In genomic region chr4:109185951-109186350, GRCh38 we compare ENCODE assay signal across 24 cellular contexts.
DNase-seq lines count a peak whose midpoint lies in the region; ATAC-seq, FAIRE-seq and TF ChIP-seq lines count a peak whose summit lies in the region.
"Had no signal": no experiment of that assay in that cellular context is flagged by ENCODE, and none has a peak within 500 bp of the region (broad histone marks: within the 10 kb centered on the region; RNA-seq: fewer than 3 reads in every experiment).

No MANE protein-coding gene starts in this region.

- H3K14ac ChIP-seq in H1 (ENCODE audit: insufficient read length), result no peak overlapping the region

- no peaks in the 10 kb centered on the region for H3K27me3 Mint-ChIP-seq in progenitor cell of endocrine pancreas

- no peak for TF ChIP-seq EP300 in H1 (IDR thresholded peaks at IDR 0.05; ENCODE audit: borderline replicate concordance in 1 of 2, low read depth in 2 of 2, low read length in 2 of 2)

- peaks cover 18% of the 10 kb centered on the region for H3K4me1 ChIP-seq in left ventricle myocardium inferior
- peaks cover 0 to 28% (median 17%) of the 10 kb centered on the region in 9 donors for H3K4me1 ChIP-seq in heart right ventricle
- peaks cover 0 to 7% (median 4%) of the 10 kb centered on the region in 4 experiments; a peak in 2 of 7 replicates for H3K4me1 ChIP-seq in H1 (replicated peaks in 1 of 4; ENCODE audit: control insufficient read depth in 3 of 4, insufficient read depth in 4 of 4, low read length in 3 of 4)
- H3K4me1 ChIP-seq: A549, Caco-2 had no signal

- no peak overlapping the region for H4K91ac ChIP-seq in H1 (replicated peaks; ENCODE audit: insufficient read length, low read length)

- POLR2A ChIA-PET in H1 (lab: Charles Lee; ENCODE audit: partially characterized antibody), result no interaction called here

- H4K20me1 ChIP-seq in H1 (replicated peaks in 1 of 2; ENCODE audit: control insufficient read depth in 1 of 2, insufficient read depth in 2 of 2, low read length in 2 of 2), result no peaks in the 10 kb centered on the region

- H3K36me3 ChIP-seq in left ventricle myocardium inferior (no peaks in the 10 kb centered on the region), heart right ventricle (no peaks in the 10 kb centered on the region), H1 (ENCODE audit: control insufficient read depth in 2 of 4, insufficient read depth in 4 of 4, low read length in 3 of 4) (no peaks in the 10 kb centered on the region; a peak in 1 of 8 replicates)

- H2BK15ac ChIP-seq in H1 (ENCODE audit: low read length), result no peak overlapping the region

- no peak overlapping the region for H3K18ac ChIP-seq in H1 (ENCODE audit: extremely low read depth, low read length)

- no peak overlapping the region for H3K23ac ChIP-seq in H1 (ENCODE audit: insufficient read length)

- no peaks in the 10 kb centered on the region for H3K79me1 ChIP-seq in H1 (ENCODE audit: low read depth, low read length)

- no peak overlapping the region for H2BK120ac ChIP-seq in H1 (replicated peaks; ENCODE audit: low read depth, low read length)

- no peak for TF ChIP-seq RAD21 in H1 (IDR thresholded peaks at IDR 0.05 in 1 of 2, conservative IDR thresholded peaks at IDR 0.05 in 1 of 2; ENCODE audit: low read depth in 2 of 2, low read length in 2 of 2)

- H2BK5ac ChIP-seq in H1 (ENCODE audit: low read depth, low read length), result no peak overlapping the region

- CTCF ChIA-PET in H1 (lab: Charles Lee; ENCODE audit: partially characterized antibody), result interaction anchor here (0.7 kb wide), 1 partner anchor 62 kb away, joined by 4 read pairs; no protein-coding TSS in a partner anchor

- H3K9me3 ChIP-seq in left ventricle myocardium inferior (replicated peaks) (peaks cover 4% of the 10 kb centered on the region), heart right ventricle (peaks cover 0 to 9% (median 0%) of the 10 kb centered on the region in 11 donors), H1 (ENCODE audit: insufficient read depth in 2 of 2, low read depth in 1 of 2, low read length in 1 of 2) (peaks cover 0 to 3% of the 10 kb centered on the region in 2 experiments; a peak in 2 of 4 replicates)
- H3K9me3 ChIP-seq: A549, Caco-2 had no signal

- no peak overlapping the region for H3K4ac ChIP-seq in H1 (replicated peaks; ENCODE audit: insufficient read length, low read depth, low read length)

- H3K9me3 Mint-ChIP-seq in progenitor cell of endocrine pancreas (ENCODE audit: low read depth), result peaks cover 3% of the 10 kb centered on the region

- no peak overlapping the region for H2AK5ac ChIP-seq in H1 (ENCODE audit: low read depth, low read length)

- H4K5ac ChIP-seq in H1 (ENCODE audit: insufficient read length, low read depth, low read length), result no peak overlapping the region

- peak overlapping the region; percentile 85 for H3K27ac ChIP-seq in left ventricle myocardium inferior (replicated peaks)
- H3K27ac ChIP-seq in heart right ventricle, result peak overlapping the region in 2 of 10 donors; percentile 64 to 74
- H3K27ac ChIP-seq in H1 (ENCODE audit: low read depth, low read length), result no peak overlapping the region
- H3K27ac ChIP-seq: 22Rv1, A549, C4-2B, GM23248, HL-60 had no signal

- no peak overlapping the region for H3K56ac ChIP-seq in H1 (replicated peaks; ENCODE audit: insufficient read length, low read depth, low read length)

- FAIRE-seq in H1 (lab: Jason Lieb, UNC), result peak; percentile 57
- FAIRE-seq: A549, D721Med, G401.6, GM12891, GM19239, HepG2 had no signal

- 0 out of 4 replicates have a peak overlapping the region, but pooled peaks of 1 of the 2 experiments have one; percentile 3 for H3K4me2 ChIP-seq in H1 (ENCODE audit: insufficient read depth in 1 of 2, low read depth in 2 of 2, low read length in 2 of 2)
- H3K4me2 ChIP-seq: A549 had no signal

- H3K36me3 Mint-ChIP-seq in progenitor cell of endocrine pancreas (ENCODE audit: insufficient read depth), result no peaks in the 10 kb centered on the region
- H3K36me3 Mint-ChIP-seq: IgD-negative memory B cell had no signal

- DNase-seq in left ventricle myocardium inferior, result no peak
- DNase-seq in heart right ventricle, result no peak
- DNase-seq in H1 (ENCODE audit: low read depth in 1 of 2, low spot score in 2 of 2), result no peak
- no peak for DNase-seq in progenitor cell of endocrine pancreas (ENCODE audit: low spot score, unreplicated experiment)
- DNase-seq in activated gamma-delta T cell treated with Interleukin-2 at 50 U/mL for 16 hours, result no peak
- no peak for DNase-seq in NCI-H2196 (lab: John Stamatoyannopoulos, UW; ENCODE audit: unreplicated experiment)
- DNase-seq: AML-193; Caco-2; CD4-positive, alpha-beta T cell; GM23248; H7; HFFc6 had no signal

- H3K4me3 ChIP-seq in left ventricle myocardium inferior (no peak overlapping the region), heart right ventricle (no peak overlapping the region), H1 (ENCODE audit: extremely low read depth in 1 of 4, insufficient read depth in 2 of 4, low read depth in 3 of 4, low read length in 4 of 4) (peak overlapping the region in 1 of 4 experiments; percentile 29; a peak in 1 of 8 replicates)
- H3K4me3 ChIP-seq: A549, GM23248 had no signal

- WGBS in heart right ventricle, 2 donors, result 58 to 61% methylated on average over 7 of the region's 7 CpGs
- WGBS in H1 (ENCODE audit: extremely low coverage in 1 of 2, insufficient coverage in 1 of 2, insufficient read length in 1 of 2, insufficient replicate concordance in 2 of 2, low coverage in 1 of 2, low lambda C conversion rate in 2 of 2, missing lambda C conversion rate in 1 of 2), 2 experiments, result 49% methylated on average over 7 of the region's 7 CpGs; no CpG with 5 or more reads in 1 of the 2 experiments

- H2BK20ac ChIP-seq in H1 (ENCODE audit: low read length), result no peak overlapping the region

- H3K79me2 ChIP-seq in H1 (ENCODE audit: control insufficient read depth in 1 of 2, insufficient read depth in 2 of 2, low read length in 2 of 2), result no peaks in the 10 kb centered on the region

- no peak overlapping the region for H3K9ac ChIP-seq in H1 (replicated peaks in 1 of 4; ENCODE audit: extremely low read depth in 1 of 4, low read depth in 3 of 4, low read length in 3 of 4)
- H3K9ac ChIP-seq: GM23248 had no signal

- H3K27me3 ChIP-seq in left ventricle myocardium inferior (ENCODE audit: low read depth) (no peaks in the 10 kb centered on the region), heart right ventricle (no peaks in the 10 kb centered on the region), H1 (replicated peaks in 1 of 4; ENCODE audit: control insufficient read depth in 3 of 4, extremely low read depth in 1 of 4, insufficient read depth in 3 of 4, low read length in 3 of 4) (no peaks in the 10 kb centered on the region)

- H3K27ac Mint-ChIP-seq in progenitor cell of endocrine pancreas, result peak overlapping the region; percentile 7
- H3K27ac Mint-ChIP-seq: CD4-positive, alpha-beta T cell; HFFc6; IgD-negative memory B cell had no signal

- no peak for TF ChIP-seq CTCF in left ventricle myocardium inferior (IDR thresholded peaks at IDR 0.05; ENCODE audit: borderline replicate concordance)
- TF ChIP-seq CTCF in heart right ventricle (IDR thresholded peaks at IDR 0.05), result no peak
- TF ChIP-seq CTCF in H1 (IDR thresholded peaks at IDR 0.05; ENCODE audit: control extremely low read depth in 1 of 3, insufficient read depth in 1 of 3, low read depth in 1 of 3, low read length in 3 of 3), result no peak
- no peak for TF ChIP-seq CTCF in progenitor cell of endocrine pancreas (IDR thresholded peaks at IDR 0.05; ENCODE audit: unreplicated experiment)

- TF ChIP-seq POLR2A in H1 (IDR thresholded peaks at IDR 0.05; ENCODE audit: control extremely low read depth in 1 of 2, low read depth in 2 of 2, low read length in 2 of 2), result no peak

- H3K23me2 ChIP-seq in H1 (ENCODE audit: low read depth, low read length), result no peaks in the 10 kb centered on the region

- H2BK12ac ChIP-seq in H1 (ENCODE audit: low read depth, low read length), result no peak overlapping the region

- H3K4me3 Mint-ChIP-seq in progenitor cell of endocrine pancreas (ENCODE audit: low read depth), result no peak overlapping the region
- H3K4me3 Mint-ChIP-seq: CD4-positive, alpha-beta T cell; HFFc6; IgD-negative memory B cell had no signal

- ATAC-seq in heart right ventricle (no peak), GM21381 (IDR thresholded peaks at IDR 0.05; ENCODE audit: unreplicated experiment) (no peak)
- ATAC-seq: A549, HCT116, HepG2 had no signal

- H2AFZ ChIP-seq in H1 (ENCODE audit: low read length), result no peak overlapping the region
- H2AFZ ChIP-seq: GM23248 had no signal

- H3K4me1 Mint-ChIP-seq in progenitor cell of endocrine pancreas (ENCODE audit: low read depth), result peaks cover 11% of the 10 kb centered on the region
- H3K4me1 Mint-ChIP-seq: IgD-negative memory B cell had no signal

- intact Hi-C loops in left ventricle myocardium inferior (cut with micrococcal nuclease) (no loop called here), heart right ventricle (cut with DNase I) (loop anchor here in 1 of 10 donors (10.0 kb wide), 1 partner anchor 221 kb away; no protein-coding TSS in a partner anchor)

- H4K8ac ChIP-seq in H1 (ENCODE audit: extremely low read depth, insufficient read depth, low read length), result no peak overlapping the region

TF ChIP-seq in H1, 55 proteins besides CTCF, POLR2A, EP300 and RAD21 (continues in another document):
- TF ChIP-seq ATF2 (IDR thresholded peaks at IDR 0.05; ENCODE audit: low read length), result no peak
- peak; percentile 95 for TF ChIP-seq MAX (IDR thresholded peaks at IDR 0.05)
- TF ChIP-seq E2F6 (IDR thresholded peaks at IDR 0.05), result peak; percentile 82
- TF ChIP-seq CBX8 (IDR thresholded peaks at IDR 0.05; ENCODE audit: borderline replicate concordance, low read depth, low read length), result no peak
- no peak for TF ChIP-seq KDM1A (IDR thresholded peaks at IDR 0.05; ENCODE audit: borderline replicate concordance, low read length)
